Comparison of ENCODE assay signal across 1 cellular context in the genomic region with DNA sequence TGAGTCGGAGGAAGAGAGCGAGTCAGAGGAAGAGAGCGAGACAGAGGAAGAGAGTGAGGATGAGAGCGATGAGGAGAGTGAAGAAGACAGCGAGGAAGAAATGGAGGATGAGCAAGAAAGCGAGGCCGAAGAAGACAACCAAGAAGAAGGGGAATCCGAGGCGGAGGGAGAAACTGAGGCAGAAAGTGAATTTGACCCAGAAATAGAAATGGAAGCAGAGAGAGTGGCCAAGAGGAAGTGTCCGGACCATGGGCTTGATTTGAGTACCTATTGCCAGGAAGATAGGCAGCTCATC.
TF ChIP-seq lines count a peak whose summit lies in the region.

No MANE protein-coding gene starts in this region.

TF ChIP-seq in SK-N-SH, 30 proteins besides CTCF, POLR2A, EP300 and RAD21 (continued from another document):
- TF ChIP-seq EZH2phosphoT487 (IDR thresholded peaks at IDR 0.05; ENCODE audit: borderline replicate concordance, low read depth): no peak
- TF ChIP-seq MEF2A (IDR thresholded peaks at IDR 0.05; ENCODE audit: borderline replicate concordance, low read depth): no peak
- TF ChIP-seq, protein P1, sequence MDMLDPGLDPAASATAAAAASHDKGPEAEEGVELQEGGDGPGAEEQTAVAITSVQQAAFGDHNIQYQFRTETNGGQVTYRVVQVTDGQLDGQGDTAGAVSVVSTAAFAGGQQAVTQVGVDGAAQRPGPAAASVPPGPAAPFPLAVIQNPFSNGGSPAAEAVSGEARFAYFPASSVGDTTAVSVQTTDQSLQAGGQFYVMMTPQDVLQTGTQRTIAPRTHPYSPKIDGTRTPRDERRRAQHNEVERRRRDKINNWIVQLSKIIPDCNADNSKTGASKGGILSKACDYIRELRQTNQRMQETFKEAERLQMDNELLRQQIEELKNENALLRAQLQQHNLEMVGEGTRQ (IDR thresholded peaks at IDR 0.05; ENCODE audit: borderline replicate concordance, low read depth, low read length): no peak
- no peak for TF ChIP-seq RCOR1 (IDR thresholded peaks at IDR 0.05; ENCODE audit: low read length)
- TF ChIP-seq YY1 (IDR thresholded peaks at IDR 0.05; ENCODE audit: low read depth): no peak
- no peak for TF ChIP-seq ELF1 (IDR thresholded peaks at IDR 0.05)
- no peak for TF ChIP-seq FOSL2 (IDR thresholded peaks at IDR 0.05; ENCODE audit: borderline replicate concordance, low read depth)
- TF ChIP-seq NFIC (IDR thresholded peaks at IDR 0.05; ENCODE audit: borderline replicate concordance): no peak
- TF ChIP-seq NRF1 (IDR thresholded peaks at IDR 0.05; ENCODE audit: low read depth, low read length): no peak
- no peak for TF ChIP-seq JUND (IDR thresholded peaks at IDR 0.05)
- no peak for TF ChIP-seq TAF1 (IDR thresholded peaks at IDR 0.05; ENCODE audit: borderline replicate concordance, low read depth, low read length)
